8 cellular contexts compared by ENCODE assay signal in genomic region chr2:32165027-32165347, GRCh38. TPM values are rescaled to one million over a fixed set of nuclear protein-coding genes. Genes with fewer than 3 reads are reported as not detected.
DNase-seq lines count a peak whose midpoint lies in the region; ATAC-seq and TF ChIP-seq lines count a peak whose summit lies in the region.
"Not testable (repeated sequence)": the region's sequence is repeated elsewhere in the genome, so short reads cannot be mapped to it uniquely, and the experiment has no call there.

No MANE protein-coding gene starts in this region.

- H3K36me3 ChIP-seq in HEK293 (ENCODE audit: control insufficient read depth in 2 of 2, insufficient read depth in 1 of 2, low read length in 2 of 2); OCI-LY7 (ENCODE audit: insufficient read depth, low read length): not testable (repeated sequence)

- H3K4me3 Mint-ChIP-seq in CD4-positive, alpha-beta T cell = peak overlapping the region; percentile 96
- H3K4me3 Mint-ChIP-seq in activated T-cell treated with anti-CD3 and anti-CD28 coated beads, Interleukin-2, amount 50 U/mL, for 72 hours = peak overlapping the region; percentile 99 to 100
- peak overlapping the region; percentile 95 for H3K4me3 Mint-ChIP-seq in dendritic cell treated with granulocyte-macrophage colony-stimulating factor and Interleukin-4, amounts not matched to agents 40 ng/mL and 50 ng/mL, for 4 days
- peak overlapping the region; percentile 92 to 99 (median 98) for H3K4me3 Mint-ChIP-seq in naive thymus-derived CD8-positive, alpha-beta T cell
- peak overlapping the region; percentile 99 for H3K4me3 Mint-ChIP-seq in stimulated activated naive CD8-positive, alpha-beta T cell treated with anti-CD3 and anti-CD28 coated beads, Interleukin-15, amount 100 ng/mL, for 72 hours

- H3K9me3 ChIP-seq in CD4-positive, alpha-beta T cell (ENCODE audit: control insufficient read depth, low read length); HEK293 (ENCODE audit: control insufficient read depth, insufficient read depth, low read depth, low read length); OCI-LY7 (ENCODE audit: low read length); right cardiac atrium (ENCODE audit: control insufficient read depth, low read length): not testable (repeated sequence)

- peak overlapping the region; percentile 93 for H3K27ac Mint-ChIP-seq in CD4-positive, alpha-beta T cell
- peak overlapping the region; percentile 98 for H3K27ac Mint-ChIP-seq in activated T-cell treated with anti-CD3 and anti-CD28 coated beads, Interleukin-2, amount 50 U/mL, for 72 hours
- peak overlapping the region; percentile 97 for H3K27ac Mint-ChIP-seq in dendritic cell treated with granulocyte-macrophage colony-stimulating factor and Interleukin-4, amounts not matched to agents 40 ng/mL and 50 ng/mL, for 4 days
- H3K27ac Mint-ChIP-seq in naive thymus-derived CD8-positive, alpha-beta T cell = peak overlapping the region; percentile 91 to 99 (median 97)
- H3K27ac Mint-ChIP-seq in stimulated activated naive CD8-positive, alpha-beta T cell treated with anti-CD3 and anti-CD28 coated beads, Interleukin-15, amount 100 ng/mL, for 72 hours = peak overlapping the region; percentile 99

- H3K9me3 Mint-ChIP-seq in CD4-positive, alpha-beta T cell; activated T-cell treated with anti-CD3 and anti-CD28 coated beads, Interleukin-2, amount 50 U/mL, for 72 hours; dendritic cell treated with granulocyte-macrophage colony-stimulating factor and Interleukin-4, amounts not matched to agents 40 ng/mL and 50 ng/mL, for 4 days; naive thymus-derived CD8-positive, alpha-beta T cell; stimulated activated naive CD8-positive, alpha-beta T cell treated with anti-CD3 and anti-CD28 coated beads, Interleukin-15, amount 100 ng/mL, for 72 hours: not testable (repeated sequence)

- H3K4me2 ChIP-seq in OCI-LY7 (ENCODE audit: low read length) = peak overlapping the region; percentile 57

- intact Hi-C loops in CD4-positive, alpha-beta T cell (cut with DNase I, micrococcal nuclease) = loop anchor here (1.0 to 10.0 kb wide), 4 partner anchors 102 to 930 kb away; partner anchors contain the start of genes SPAST (in 2 of the 2), EHD3 (in 1 of the 2) and YIPF4 (in 1 of the 2)
- intact Hi-C loops in OCI-LY7 (cut with micrococcal nuclease; ENCODE audit: unreplicated experiment) = loop anchor here (1.0 to 10.0 kb wide), 3 partner anchors 101 to 910 kb away; partner anchors contain the start of gene MEMO1
- intact Hi-C loops in dendritic cell treated with granulocyte-macrophage colony-stimulating factor and Interleukin-4, amounts not matched to agents 40 ng/mL and 50 ng/mL, for 4 days (cut with micrococcal nuclease) = loop anchor here (5.0 kb wide), 2 partner anchors 112 to 208 kb away; partner anchors contain the start of gene YIPF4
- intact Hi-C loops in right cardiac atrium (cut with DNase I) = not testable (repeated sequence)

- not testable (repeated sequence) for H4K20me1 ChIP-seq in OCI-LY7 (ENCODE audit: insufficient read depth, low read length)

- POLR2A ChIA-PET in CD4-positive, alpha-beta T cell (lab: Charles Lee) = interaction anchor here (0.5 to 1.5 kb wide), 6 partner anchors 78 to 156 kb away, joined by 3 to 15 read pairs (median 4); partner anchors contain the start of genes DPY30, SPAST and YIPF4
- POLR2A ChIA-PET in HEK293 (lab: Yijun Ruan, JAX) = interaction anchor here (0.5 to 2.4 kb wide), 16 partner anchors 8 to 463 kb away, joined by 3 to 38 read pairs (median 4); partner anchors contain the start of genes DPY30, MEMO1, SPAST and TTC27
- POLR2A ChIA-PET in OCI-LY7 (lab: Charles Lee) = interaction anchor here (0.9 to 2.6 kb wide), 3 partner anchors 17 to 156 kb away, joined by 3 to 22 read pairs (median 4); partner anchors contain the start of gene SPAST
- POLR2A ChIA-PET in naive thymus-derived CD8-positive, alpha-beta T cell (lab: Charles Lee) = interaction anchor here (0.9 to 1.7 kb wide), 4 partner anchors 101 to 154 kb away, joined by 3 to 12 read pairs (median 4); partner anchors contain the start of genes DPY30, MEMO1 and SPAST

- H3K4me3 ChIP-seq in HEK293 (ENCODE audit: low read depth, low read length) (peak overlapping the region; percentile 80), OCI-LY7 (ENCODE audit: low read depth, low read length, poor library complexity, severe bottlenecking) (peak overlapping the region; percentile 80), right cardiac atrium (ENCODE audit: low read length) (peak overlapping the region; percentile 83)

- TF ChIP-seq CTCF in CD4-positive, alpha-beta T cell (IDR thresholded peaks at IDR 0.05); HEK293 (tag by site-specific recombination; IDR thresholded peaks at IDR 0.05); OCI-LY7 (conservative IDR thresholded peaks at IDR 0.05; ENCODE audit: low read length): not testable (repeated sequence)

- not testable (repeated sequence) for H3K27ac ChIP-seq in CD4-positive, alpha-beta T cell (ENCODE audit: low read depth, low read length)
- H3K27ac ChIP-seq in HEK293 (ENCODE audit: extremely low read depth, low read depth, low read length) (peak overlapping the region; percentile 59), OCI-LY7 (ENCODE audit: low read depth, low read length, poor library complexity, severe bottlenecking) (peak overlapping the region; percentile 66), right cardiac atrium (ENCODE audit: low read length) (peak overlapping the region; percentile 79)

- peaks cover 39% of the 10 kb centered on the region for H3K4me1 Mint-ChIP-seq in CD4-positive, alpha-beta T cell (ENCODE audit: low read depth)
- H3K4me1 Mint-ChIP-seq in activated T-cell treated with anti-CD3 and anti-CD28 coated beads, Interleukin-2, amount 50 U/mL, for 72 hours (ENCODE audit: low read depth) = peaks cover 46% of the 10 kb centered on the region
- peaks cover 18% of the 10 kb centered on the region for H3K4me1 Mint-ChIP-seq in dendritic cell treated with granulocyte-macrophage colony-stimulating factor and Interleukin-4, amounts not matched to agents 40 ng/mL and 50 ng/mL, for 4 days (ENCODE audit: low read depth)
- H3K4me1 Mint-ChIP-seq in naive thymus-derived CD8-positive, alpha-beta T cell = peaks cover 14 to 35% (median 34%) of the 10 kb centered on the region in 4 donors
- peaks cover 36% of the 10 kb centered on the region for H3K4me1 Mint-ChIP-seq in stimulated activated naive CD8-positive, alpha-beta T cell treated with anti-CD3 and anti-CD28 coated beads, Interleukin-15, amount 100 ng/mL, for 72 hours

- CTCF ChIA-PET in CD4-positive, alpha-beta T cell (lab: Charles Lee); HEK293 (lab: Yijun Ruan, JAX); OCI-LY7 (lab: Charles Lee; ENCODE audit: unreplicated experiment): not testable (repeated sequence)

- not testable (repeated sequence) for BruUV-seq in OCI-LY7 (replicated peaks; lab: Mats Ljungman, UMichigan)

- H3K79me2 ChIP-seq in OCI-LY7 (ENCODE audit: insufficient read depth, low read depth, low read length) = peaks cover 39% of the 10 kb centered on the region; the same call in 1 of the 2 replicates

- not testable (repeated sequence) for H3K27me3 Mint-ChIP-seq in CD4-positive, alpha-beta T cell; activated T-cell treated with anti-CD3 and anti-CD28 coated beads, Interleukin-2, amount 50 U/mL, for 72 hours (ENCODE audit: low read depth); dendritic cell treated with granulocyte-macrophage colony-stimulating factor and Interleukin-4, amounts not matched to agents 40 ng/mL and 50 ng/mL, for 4 days; naive thymus-derived CD8-positive, alpha-beta T cell; stimulated activated naive CD8-positive, alpha-beta T cell treated with anti-CD3 and anti-CD28 coated beads, Interleukin-15, amount 100 ng/mL, for 72 hours

- not testable (repeated sequence) for DNase-seq in CD4-positive, alpha-beta T cell; OCI-LY7 (ENCODE audit: low spot score); activated T-cell treated with anti-CD3 and anti-CD28 coated beads, Interleukin-2, amount 50 U/mL, for 72 hours; right cardiac atrium; naive thymus-derived CD8-positive, alpha-beta T cell; stimulated activated naive CD8-positive, alpha-beta T cell treated with anti-CD3 and anti-CD28 coated beads, Interleukin-15, amount 100 ng/mL, for 72 hours

- peak overlapping the region; percentile 65; the same call in 1 of the 2 replicates for H2AFZ ChIP-seq in OCI-LY7 (ENCODE audit: low read length)

- H3K4me1 ChIP-seq in HEK293 (ENCODE audit: control insufficient read depth, insufficient read depth, low read length); right cardiac atrium (ENCODE audit: control insufficient read depth, insufficient read depth, low read length): not testable (repeated sequence)
- H3K4me1 ChIP-seq in OCI-LY7 (ENCODE audit: insufficient read depth, low read length, poor library complexity, severe bottlenecking) = peaks cover 30% of the 10 kb centered on the region

- ATAC-seq in CD4-positive, alpha-beta T cell (ENCODE audit: poor library complexity); naive thymus-derived CD8-positive, alpha-beta T cell: not testable (repeated sequence)
- ATAC-seq in activated T-cell treated with anti-CD3 and anti-CD28 coated beads, Interleukin-2, amount 50 U/mL, for 72 hours (replicated peaks in 1 of 2) = peak; percentile 16 to 22
- peak in 1 of 2 donors; percentile 18 for ATAC-seq in right cardiac atrium
- peak; percentile 31 for ATAC-seq in stimulated activated naive CD8-positive, alpha-beta T cell treated with anti-CD3 and anti-CD28 coated beads, Interleukin-15, amount 100 ng/mL, for 72 hours

- H3K27me3 ChIP-seq in CD4-positive, alpha-beta T cell (ENCODE audit: control insufficient read depth, insufficient read depth, low read length); right cardiac atrium (ENCODE audit: control insufficient read depth, insufficient read depth): not testable (repeated sequence)

- 7% methylated on average over 13 of the region's 13 CpGs for WGBS in right cardiac atrium

- not testable (repeated sequence) for H3K9me2 ChIP-seq in OCI-LY7 (ENCODE audit: insufficient read depth, low read length)

- H3K36me3 Mint-ChIP-seq in CD4-positive, alpha-beta T cell (ENCODE audit: low read depth) = peaks cover 22% of the 10 kb centered on the region
- not testable (repeated sequence) for H3K36me3 Mint-ChIP-seq in activated T-cell treated with anti-CD3 and anti-CD28 coated beads, Interleukin-2, amount 50 U/mL, for 72 hours (ENCODE audit: insufficient read depth in 2 of 2); naive thymus-derived CD8-positive, alpha-beta T cell
- H3K36me3 Mint-ChIP-seq in dendritic cell treated with granulocyte-macrophage colony-stimulating factor and Interleukin-4, amounts not matched to agents 40 ng/mL and 50 ng/mL, for 4 days (ENCODE audit: low read depth) = peaks cover 19% of the 10 kb centered on the region

RNA-seq across cellular contexts. Expression of gene SLC30A6, which starts 0.7 kb away (rescaled TPM):
- total RNA-seq in CD4-positive, alpha-beta T cell = 1 to 10 TPM; 4.7 to 5.2 TPM
- 5.4 and 8.9 TPM in 2 replicates for total RNA-seq in OCI-LY7 (2014; rRNA removed; shearing (Covaris generic))
- total RNA-seq in OCI-LY7 (2022) (16.6 and 17.0 TPM in 2 replicates), right cardiac atrium (10 to 100 TPM; 14.8 to 20.8 (median 16.0) TPM)
- 10 to 100 TPM; 18.6 to 21.5 TPM for total RNA-seq in activated T-cell treated with anti-CD3 and anti-CD28 coated beads, Interleukin-2, amount 50 U/mL, for 72 hours
- 4.7 TPM for polyA plus RNA-seq in right cardiac atrium
- total RNA-seq in naive thymus-derived CD8-positive, alpha-beta T cell = 10 to 100 TPM; 20.7 to 21.6 TPM
- 10 to 100 TPM in 1 of 3 donors, 1 to 10 TPM in 2; 8.9 to 10.3 (median 9.6) TPM for polyA plus RNA-seq in naive thymus-derived CD8-positive, alpha-beta T cell
